Comparison of ENCODE assay signal across 7 cellular contexts in genomic region chr3:103600844-103601243, GRCh38.
"Had no signal": no experiment of that assay in that cellular context is flagged by ENCODE, and none has a peak within 500 bp of the region (broad histone marks: within the 10 kb centered on the region; RNA-seq: fewer than 3 reads in every experiment).

No MANE protein-coding gene starts in this region.

- H3K9me3 ChIP-seq: HAP-1 had no signal

- H3K9ac ChIP-seq: GM23248 had no signal

- H3K4me3 ChIP-seq: GM23248, HAP-1 had no signal

- DNase-seq: GM23248, GOT3, H7, H9, HCEC 1CT, HFFc6 had no signal

- H3K27ac ChIP-seq: GM23248 had no signal

- H2AFZ ChIP-seq: GM23248 had no signal

- H3K9me3 Mint-ChIP-seq: H9 had no signal

- H3K4me1 ChIP-seq: HAP-1 had no signal

- H3K27ac Mint-ChIP-seq: H9, HFFc6 had no signal

- H3K4me3 Mint-ChIP-seq: H9, HFFc6 had no signal

- H3K4me1 Mint-ChIP-seq: H9 had no signal

- H3K36me3 ChIP-seq: HAP-1 had no signal
